Comparison of ENCODE assay signal across 8 cellular contexts in the genomic region with DNA sequence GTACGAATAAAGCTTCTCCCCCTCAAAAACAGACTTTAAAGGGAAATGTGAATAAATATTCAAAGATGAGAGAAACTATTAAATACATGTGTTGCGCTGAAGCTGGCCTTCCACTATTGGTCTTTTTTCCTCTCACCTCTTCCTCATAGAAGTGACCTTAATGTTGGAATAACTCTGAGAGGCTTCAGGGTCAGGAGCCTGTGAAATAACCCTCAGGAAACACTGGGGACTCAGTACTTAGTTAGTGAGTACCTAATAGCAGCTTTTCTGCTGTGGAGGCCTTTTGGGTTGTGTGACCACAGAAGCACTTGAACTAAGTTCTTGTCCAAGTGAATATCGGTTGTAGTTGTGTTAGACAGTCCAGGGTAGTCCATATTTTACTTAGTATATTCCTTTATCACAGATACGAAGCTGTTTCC. TPM values are rescaled to one million over a fixed set of nuclear protein-coding genes. Genes with fewer than 3 reads are reported as not detected.
DNase-seq lines count a peak whose midpoint lies in the region; ATAC-seq and TF ChIP-seq lines count a peak whose summit lies in the region.

No MANE protein-coding gene starts in this region.

- H3K9me2 ChIP-seq in Karpas-422 (replicated peaks; ENCODE audit: insufficient read depth, low read length) = no peaks in the 10 kb centered on the region

- no peaks in the 10 kb centered on the region for H3K9me3 ChIP-seq in CD4-positive, alpha-beta memory T cell (ENCODE audit: control insufficient read depth in 1 of 2, low read length in 2 of 2)
- H3K9me3 ChIP-seq in Karpas-422 (ENCODE audit: low read length) = no peaks in the 10 kb centered on the region
- H3K9me3 ChIP-seq in mucosa of stomach (ENCODE audit: control insufficient read depth, low read length) = no peaks in the 10 kb centered on the region

- no peaks in the 10 kb centered on the region for H4K20me1 ChIP-seq in Karpas-422 (ENCODE audit: insufficient read depth, low read depth, low read length)

- H3K27me3 Mint-ChIP-seq in CD4-positive, alpha-beta memory T cell = no peaks in the 10 kb centered on the region

- H3K36me3 Mint-ChIP-seq in CD4-positive, alpha-beta memory T cell = peaks cover 0 to 18% of the 10 kb centered on the region in 2 donors

- H3K36me3 ChIP-seq in CD4-positive, alpha-beta memory T cell (ENCODE audit: insufficient read depth, low read length) = no peaks in the 10 kb centered on the region
- H3K36me3 ChIP-seq in Karpas-422 (ENCODE audit: insufficient read depth, low read length) (peaks cover 6% of the 10 kb centered on the region), mucosa of stomach (ENCODE audit: control insufficient read depth, insufficient read depth, low read length) (no peaks in the 10 kb centered on the region)

- H3K4me2 ChIP-seq in Karpas-422 (ENCODE audit: low read depth, low read length, poor library complexity, severe bottlenecking) = peak overlapping the region; percentile 93

- DNase-seq in CD4-positive, alpha-beta memory T cell = peak in 2 of 5 donors; percentile 1 to 11
- peak; percentile 59 for DNase-seq in Karpas-422
- no peak for DNase-seq in cardiac fibroblast (ENCODE audit: low read depth in 2 of 2)
- no peak for DNase-seq in NCI-H2227 (lab: John Stamatoyannopoulos, UW; ENCODE audit: unreplicated experiment)
- DNase-seq in stimulated activated CD4-positive, alpha-beta T cell treated with anti-CD3 and anti-CD28 coated beads, Interleukin-4, amount 100 ng/mL, for 1 hour = no peak

- H3K4me1 Mint-ChIP-seq in CD4-positive, alpha-beta memory T cell = peaks cover 27 to 62% (median 42%) of the 10 kb centered on the region in 4 donors

- no peaks in the 10 kb centered on the region for H3K27me3 ChIP-seq in CD4-positive, alpha-beta memory T cell (ENCODE audit: insufficient read depth, low read length)
- H3K27me3 ChIP-seq in Karpas-422 (ENCODE audit: low read length) (no peaks in the 10 kb centered on the region), mucosa of stomach (ENCODE audit: control insufficient read depth, insufficient read depth, low read length) (no peaks in the 10 kb centered on the region)

- intact Hi-C loops in CD4-positive, alpha-beta memory T cell (cut with micrococcal nuclease) = loop anchor here (1.0 to 5.0 kb wide), 4 partner anchors 98 to 1237 kb away; a partner anchor contains a TSS

- POLR2A ChIA-PET in CD4-positive, alpha-beta memory T cell (lab: Charles Lee; ENCODE audit: partially characterized antibody) = interaction anchor here (1.0 to 2.7 kb wide), 7 partner anchors 10 to 229 kb away, joined by 3 to 35 read pairs (median 9); a partner anchor contains a TSS

- TF ChIP-seq CTCF in cardiac fibroblast (IDR thresholded peaks at IDR 0.05; ENCODE audit: low read depth, low read length) = no peak

- H3K79me2 ChIP-seq in Karpas-422 (ENCODE audit: low read length) = peaks cover 42% of the 10 kb centered on the region

- peak overlapping the region; percentile 45 for H2AFZ ChIP-seq in Karpas-422 (ENCODE audit: low read length)

- H3K4me3 ChIP-seq in CD4-positive, alpha-beta memory T cell (ENCODE audit: low read length in 2 of 2) = peak overlapping the region; percentile 76 to 95
- H3K4me3 ChIP-seq in Karpas-422 (ENCODE audit: low read length) = peak overlapping the region; percentile 84
- peak overlapping the region; percentile 65 to 87 for H3K4me3 ChIP-seq in cardiac fibroblast (replicated peaks in 1 of 2; ENCODE audit: low read depth in 2 of 2, low read length in 2 of 2)
- peak overlapping the region; percentile 69 for H3K4me3 ChIP-seq in mucosa of stomach (ENCODE audit: low read length)

- peaks cover 43% of the 10 kb centered on the region for H3K4me1 ChIP-seq in CD4-positive, alpha-beta memory T cell (ENCODE audit: insufficient read depth, low read length)
- peaks cover 28% of the 10 kb centered on the region for H3K4me1 ChIP-seq in Karpas-422 (ENCODE audit: low read length)
- peaks cover 27% of the 10 kb centered on the region for H3K4me1 ChIP-seq in mucosa of stomach (ENCODE audit: control insufficient read depth, insufficient read depth, low read length)

- H3K9ac ChIP-seq in Karpas-422 (ENCODE audit: low read length) = peak overlapping the region; percentile 75
- peak overlapping the region; percentile 77 for H3K9ac ChIP-seq in mucosa of stomach (ENCODE audit: low read length)

- H3K4me3 Mint-ChIP-seq in CD4-positive, alpha-beta memory T cell = peak overlapping the region; percentile 96 to 99 (median 98)

- no peak for ATAC-seq in GM18519 (IDR thresholded peaks at IDR 0.05; ENCODE audit: low FRiP score, unreplicated experiment)
- no peak for ATAC-seq in GM18868 (IDR thresholded peaks at IDR 0.05; ENCODE audit: unreplicated experiment)

- peak overlapping the region; percentile 67 for H3K27ac ChIP-seq in CD4-positive, alpha-beta memory T cell (ENCODE audit: low read depth, low read length)
- peak overlapping the region; percentile 47 for H3K27ac ChIP-seq in Karpas-422 (ENCODE audit: low read length)

- CTCF ChIA-PET in CD4-positive, alpha-beta memory T cell (lab: Charles Lee; ENCODE audit: partially characterized antibody) = interaction anchor here (1.1 to 2.6 kb wide), 4 partner anchors 9 to 331 kb away, joined by 3 to 13 read pairs (median 6); no protein-coding TSS in a partner anchor

- H3K27ac Mint-ChIP-seq in CD4-positive, alpha-beta memory T cell = peak overlapping the region; percentile 96 to 99 (median 99)

- H3K9me3 Mint-ChIP-seq in CD4-positive, alpha-beta memory T cell = peaks cover 0 to 3% (median 0%) of the 10 kb centered on the region in 8 donors

RNA-seq across cellular contexts. Expression of a gene that starts 0.8 kb away (rescaled TPM):
- total RNA-seq in CD4-positive, alpha-beta memory T cell = 10 to 100 TPM; 37.5 to 38.8 TPM
- 1 to 10 TPM; 6.7 to 7.5 TPM for polyA plus RNA-seq in CD4-positive, alpha-beta memory T cell
- 32.3 and 45.0 TPM in 2 replicates for total RNA-seq in Karpas-422 (2014; rRNA removed; shearing (Covaris generic); ENCODE audit: low replicate concordance)
